30 cellular contexts compared by ENCODE assay signal in genomic region chr18:72329533-72329932, GRCh38.
DNase-seq lines count a peak whose midpoint lies in the region; ATAC-seq, FAIRE-seq and TF ChIP-seq lines count a peak whose summit lies in the region.
"Had no signal": no experiment of that assay in that cellular context is flagged by ENCODE, and none has a peak within 500 bp of the region (broad histone marks: within the 10 kb centered on the region; RNA-seq: fewer than 3 reads in every experiment).

No MANE protein-coding gene starts in this region.

- intact Hi-C loops in GM12878 (cut with micrococcal nuclease; ENCODE audit: unreplicated experiment) (no loop called here), stomach (cut with DNase I; ENCODE audit: low total_unique reads) (no loop called here)

- TF ChIP-seq CTCF in SU-DHL-6 (IDR thresholded peaks at IDR 0.05; ENCODE audit: insufficient read depth, low read length, poor library complexity, severe bottlenecking) (no peak), GM12878 (IDR thresholded peaks at IDR 0.05 in 2 of 3, conservative IDR thresholded peaks at IDR 0.05 in 1 of 3; ENCODE audit: control insufficient read depth in 2 of 3, extremely low read depth in 1 of 3, insufficient read depth in 1 of 3, low read depth in 3 of 3, low read length in 3 of 3) (no peak), stomach (IDR thresholded peaks at IDR 0.05) (no peak)

- H3F3A ChIP-seq in SU-DHL-6 (ENCODE audit: insufficient read depth): no peaks in the 10 kb centered on the region

- no peak overlapping the region for H3K9ac ChIP-seq in SU-DHL-6 (ENCODE audit: low read length)
- H3K9ac ChIP-seq in GM12878 (ENCODE audit: control insufficient read depth, insufficient read depth, low read length): no peak overlapping the region
- H3K9ac ChIP-seq: BLaER1; BLaER1 treated with 17β-estradiol and CSF1 and Interleukin-3, amounts not matched to agents 10 nM and 100 nM had no signal

- DNase-seq in GM12878 (ENCODE audit: low read depth, low spot score) (no peak), mucosa of gallbladder (ENCODE audit: low spot score) (no peak), stomach (no peak)
- DNase-seq: 8988T; ACHN; AML-193; BE2C; C1 segment of cervical spinal cord; Caco-2; Calu3; CD4-positive, alpha-beta memory T cell; CD4-positive, alpha-beta T cell; CD4-positive, CD25-positive, alpha-beta regulatory T cell; CD8-positive, alpha-beta memory T cell; CD8-positive, alpha-beta T cell; COR-L47; DMS 273 treated with DMSO at 0.1 percent for 48 hours; DMS153; DMS53; DMS79; DMS79 treated with DMSO at 0.1 percent for 48 hours; DND-41; EL had no signal

- no peaks in the 10 kb centered on the region for H3K9me3 ChIP-seq in SU-DHL-6 (ENCODE audit: insufficient read depth, low read length)
- H3K9me3 ChIP-seq in GM12878 (replicated peaks; ENCODE audit: control insufficient read depth, insufficient read depth, low read length): no peaks in the 10 kb centered on the region; the same call in 2 of the 3 replicates
- H3K9me3 ChIP-seq in stomach: no peaks in the 10 kb centered on the region
- H3K9me3 ChIP-seq: A549; BE2C; BLaER1; BLaER1 treated with 17β-estradiol and CSF1 and Interleukin-3, amounts not matched to agents 10 nM and 100 nM; Caco-2 had no signal

- no TSS peak for BruUV-seq in GM12878 (replicated peaks; lab: Mats Ljungman, UMichigan)

- WGBS in GM12878 (ENCODE audit: insufficient coverage, insufficient replicate concordance, low lambda C conversion rate, missing lambda C conversion rate): 25% methylated on average over 2 of the region's 2 CpGs
- WGBS in stomach, 5 donors: 32 to 49% (median 43%) methylated on average over 2 of the region's 2 CpGs

- no peak overlapping the region for H3K4me2 ChIP-seq in SU-DHL-6 (ENCODE audit: low read depth, low read length, poor library complexity, severe bottlenecking)
- H3K4me2 ChIP-seq in GM12878 (ENCODE audit: control insufficient read depth, insufficient read depth): no peak overlapping the region
- H3K4me2 ChIP-seq: A549; BLaER1; BLaER1 treated with 17β-estradiol and CSF1 and Interleukin-3, amounts not matched to agents 10 nM and 100 nM had no signal

- RAD21 ChIA-PET in GM12878 (lab: Charles Lee; ENCODE audit: unreplicated experiment): interaction anchor here (1.2 to 2.3 kb wide), 3 partner anchors 18 to 201 kb away, joined by 4 to 8 read pairs (median 4); no protein-coding TSS in a partner anchor

- no peak for ATAC-seq in GM12878
- ATAC-seq: A549; CD8-positive, alpha-beta T cell had no signal

- in situ Hi-C loops in GM12878 (cut with MboI): no loop called here

- no peak for TF ChIP-seq POLR2A in GM12878 (IDR thresholded peaks at IDR 0.05; ENCODE audit: low read depth, low read length)
- TF ChIP-seq POLR2A in stomach (IDR thresholded peaks at IDR 0.05): no peak

- FAIRE-seq in GM12878 (lab: Jason Lieb, UNC): no peak
- FAIRE-seq: A204.1, A549 had no signal

- peak overlapping the region; percentile 47 for H2AFZ ChIP-seq in SU-DHL-6 (ENCODE audit: low read depth, low read length, severe bottlenecking)
- no peak overlapping the region for H2AFZ ChIP-seq in GM12878 (ENCODE audit: control insufficient read depth, low read depth, low read length)

- CTCF ChIA-PET in GM12878 (lab: Yijun Ruan, JAX): interaction anchor here (1.1 kb wide), 1 partner anchor 9 kb away, joined by 3 read pairs; no protein-coding TSS in a partner anchor

- H3K36me3 ChIP-seq in SU-DHL-6 (ENCODE audit: low read length): no peaks in the 10 kb centered on the region
- H3K36me3 ChIP-seq in GM12878 (ENCODE audit: control insufficient read depth in 2 of 2, insufficient read depth in 2 of 2, low read length in 1 of 2): no peaks in the 10 kb centered on the region
- no peaks in the 10 kb centered on the region for H3K36me3 ChIP-seq in stomach
- H3K36me3 ChIP-seq: BE2C; BLaER1; BLaER1 treated with 17β-estradiol and CSF1 and Interleukin-3, amounts not matched to agents 10 nM and 100 nM had no signal

- no peaks in the 10 kb centered on the region for H3K4me1 ChIP-seq in GM12878 (ENCODE audit: control insufficient read depth, insufficient read depth, low read length)
- no peaks in the 10 kb centered on the region for H3K4me1 ChIP-seq in stomach
- H3K4me1 ChIP-seq: A549; BE2C; BLaER1; BLaER1 treated with 17β-estradiol and CSF1 and Interleukin-3, amounts not matched to agents 10 nM and 100 nM; Caco-2 had no signal

- H3K79me2 ChIP-seq in SU-DHL-6 (ENCODE audit: insufficient read depth, low read length) (no peaks in the 10 kb centered on the region), GM12878 (ENCODE audit: control insufficient read depth, insufficient read depth, low read length) (no peaks in the 10 kb centered on the region)

- TF ChIP-seq RAD21 in GM12878 (IDR thresholded peaks at IDR 0.05; ENCODE audit: insufficient read depth, low read depth, low read length): no peak

- H4K20me1 ChIP-seq in SU-DHL-6 (ENCODE audit: low read depth, low read length) (no peaks in the 10 kb centered on the region), GM12878 (ENCODE audit: control insufficient read depth, insufficient read depth) (no peaks in the 10 kb centered on the region)
- H4K20me1 ChIP-seq: BLaER1; BLaER1 treated with 17β-estradiol and CSF1 and Interleukin-3, amounts not matched to agents 10 nM and 100 nM had no signal

- no peaks in the 10 kb centered on the region for H3K9me2 ChIP-seq in SU-DHL-6 (replicated peaks; ENCODE audit: insufficient read depth, low read length)

- H3K4me3 ChIP-seq in SU-DHL-6 (ENCODE audit: insufficient read depth, low read length, poor library complexity, severe bottlenecking): no peak overlapping the region
- no peak overlapping the region for H3K4me3 ChIP-seq in GM12878
- H3K4me3 ChIP-seq in stomach: no peak overlapping the region
- H3K4me3 ChIP-seq: A549; BLaER1; BLaER1 treated with 17β-estradiol and CSF1 and Interleukin-3, amounts not matched to agents 10 nM and 100 nM had no signal

- POLR2A ChIA-PET in GM12878 (lab: Charles Lee): no interaction called here

- SMC1A ChIA-PET in GM12878 (lab: Charles Lee; ENCODE audit: uncharacterized antibody, unreplicated experiment): interaction anchor here (0.6 to 2.2 kb wide), 13 partner anchors 8 to 1284 kb away, joined by 3 to 11 read pairs (median 3); no protein-coding TSS in a partner anchor

- no peak overlapping the region for H3K27ac ChIP-seq in SU-DHL-6 (ENCODE audit: low read depth, low read length)
- no peak overlapping the region for H3K27ac ChIP-seq in GM12878 (ENCODE audit: control insufficient read depth, insufficient read depth)
- H3K27ac ChIP-seq in stomach: no peak overlapping the region
- H3K27ac ChIP-seq: 22Rv1; A549; BLaER1; BLaER1 treated with 17β-estradiol and CSF1 and Interleukin-3, amounts not matched to agents 10 nM and 100 nM; C4-2B had no signal

- H3K27me3 ChIP-seq in SU-DHL-6 (ENCODE audit: low read length) (no peaks in the 10 kb centered on the region), GM12878 (replicated peaks in 1 of 2; ENCODE audit: control insufficient read depth in 2 of 2, insufficient read depth in 2 of 2, low read length in 1 of 2) (no peaks in the 10 kb centered on the region), stomach (no peaks in the 10 kb centered on the region)
- H3K27me3 ChIP-seq: BE2C; BLaER1; BLaER1 treated with 17β-estradiol and CSF1 and Interleukin-3, amounts not matched to agents 10 nM and 100 nM had no signal

- TF ChIP-seq EP300 in GM12878 (IDR thresholded peaks at IDR 0.05; ENCODE audit: borderline replicate concordance in 1 of 2, control insufficient read depth in 1 of 2, low read depth in 2 of 2, low read length in 2 of 2) (no peak), stomach (IDR thresholded peaks at IDR 0.05) (no peak)

TF ChIP-seq in GM12878, 131 proteins besides CTCF, POLR2A, EP300 and RAD21 (continues in another document):
- no peak for TF ChIP-seq ELK1 (IDR thresholded peaks at IDR 0.05; ENCODE audit: low read depth, low read length)
- no peak for TF ChIP-seq KLF5 (IDR thresholded peaks at IDR 0.05; ENCODE audit: partially characterized antibody)
